Comparison of ENCODE assay signal across 22 cellular contexts in the genomic region with DNA sequence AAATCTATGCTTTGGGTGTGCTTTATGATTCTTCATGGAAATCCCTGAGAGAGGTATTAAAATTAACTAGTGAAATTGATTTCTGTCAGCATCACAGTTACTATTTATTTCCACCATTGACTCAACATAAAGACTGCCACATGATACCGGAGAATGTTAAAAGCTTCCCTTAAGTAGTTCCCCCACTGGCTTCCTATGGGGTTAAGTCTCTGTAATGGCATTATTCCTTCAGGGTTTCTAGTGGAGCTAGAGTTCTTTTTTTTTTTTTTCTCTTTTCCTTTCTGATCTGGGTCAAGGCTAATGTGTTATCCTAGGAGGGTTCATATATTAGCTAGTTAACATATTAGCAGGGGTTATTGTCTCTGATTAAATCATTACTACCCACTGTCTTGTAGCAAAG.
DNase-seq lines count a peak whose midpoint lies in the region; ATAC-seq and TF ChIP-seq lines count a peak whose summit lies in the region.
"Had no signal": no experiment of that assay in that cellular context is flagged by ENCODE, and none has a peak within 500 bp of the region (broad histone marks: within the 10 kb centered on the region; RNA-seq: fewer than 3 reads in every experiment).

No MANE protein-coding gene starts in this region.

- H3K27ac ChIP-seq in neural cell (ENCODE audit: low read length), result peak overlapping the region; percentile 5
- H3K27ac ChIP-seq: BLaER1, C4-2B had no signal

- no peak overlapping the region for H3K4me3 Mint-ChIP-seq in activated CD8-positive, alpha-beta memory T cell treated with anti-CD3 and anti-CD28 coated beads, Interleukin-2, amount 10 ng/mL, durations not matched to agents 7 days and 5 days
- H3K4me3 Mint-ChIP-seq: B cell; CD4-positive, CD25-positive, alpha-beta regulatory T cell; CD8-positive, alpha-beta T cell; GM23338; H9; HFFc6 had no signal

- H3F3A ChIP-seq in neural cell (ENCODE audit: insufficient read depth, low read length, poor library complexity, severe bottlenecking), result no peaks in the 10 kb centered on the region

- no peak overlapping the region for H3K9ac ChIP-seq in neural cell (ENCODE audit: low read length)
- H3K9ac ChIP-seq: BLaER1 had no signal

- TF ChIP-seq RAD21 in neural cell (conservative IDR thresholded peaks at IDR 0.05), result no peak

- no peak overlapping the region for H3K27ac Mint-ChIP-seq in activated CD8-positive, alpha-beta memory T cell treated with anti-CD3 and anti-CD28 coated beads, Interleukin-2, amount 10 ng/mL, durations not matched to agents 7 days and 5 days
- H3K27ac Mint-ChIP-seq: B cell; CD4-positive, CD25-positive, alpha-beta regulatory T cell; CD8-positive, alpha-beta T cell; GM23338; H9; HFFc6 had no signal

- POLR2A ChIA-PET in HEK293T (lab: Yijun Ruan, JAX), result no interaction called here

- no peak overlapping the region for H3K4me2 ChIP-seq in neural cell (ENCODE audit: low read length)
- H3K4me2 ChIP-seq: BLaER1, GM23338 had no signal

- peaks cover 5% of the 10 kb centered on the region for H3K9me3 Mint-ChIP-seq in activated CD8-positive, alpha-beta memory T cell treated with anti-CD3 and anti-CD28 coated beads, Interleukin-2, amount 10 ng/mL, durations not matched to agents 7 days and 5 days (ENCODE audit: low read depth)
- H3K9me3 Mint-ChIP-seq: GM23338, H9 had no signal

- H3K4me3 ChIP-seq in neural cell (ENCODE audit: low read length), result no peak overlapping the region
- H3K4me3 ChIP-seq: BLaER1, GM12878, GM23338 had no signal

- TF ChIP-seq CTCF in neural cell (IDR thresholded peaks at IDR 0.05; ENCODE audit: poor library complexity, severe bottlenecking), result no peak

- H3K9me2 ChIP-seq in neural cell (ENCODE audit: insufficient read depth, low read length), result no peaks in the 10 kb centered on the region

- H3K36me3 Mint-ChIP-seq in activated CD8-positive, alpha-beta memory T cell treated with anti-CD3 and anti-CD28 coated beads, Interleukin-2, amount 10 ng/mL, durations not matched to agents 7 days and 5 days, result no peaks in the 10 kb centered on the region
- H3K36me3 Mint-ChIP-seq: CD4-positive, CD25-positive, alpha-beta regulatory T cell; CD8-positive, alpha-beta T cell had no signal

- no peaks in the 10 kb centered on the region for H3K36me3 ChIP-seq in neural cell (ENCODE audit: insufficient read depth, low read length)
- H3K36me3 ChIP-seq: BLaER1 had no signal

- no peaks in the 10 kb centered on the region for H3K4me1 Mint-ChIP-seq in activated CD8-positive, alpha-beta memory T cell treated with anti-CD3 and anti-CD28 coated beads, Interleukin-2, amount 10 ng/mL, durations not matched to agents 7 days and 5 days
- H3K4me1 Mint-ChIP-seq: B cell; CD4-positive, CD25-positive, alpha-beta regulatory T cell; GM23338 had no signal

- no peaks in the 10 kb centered on the region for H3K9me3 ChIP-seq in neural cell (ENCODE audit: low read length)
- H3K9me3 ChIP-seq: BLaER1, Caco-2 had no signal

- no peaks in the 10 kb centered on the region for H3K27me3 Mint-ChIP-seq in activated CD8-positive, alpha-beta memory T cell treated with anti-CD3 and anti-CD28 coated beads, Interleukin-2, amount 10 ng/mL, durations not matched to agents 7 days and 5 days
- H3K27me3 Mint-ChIP-seq: B cell; CD4-positive, CD25-positive, alpha-beta regulatory T cell had no signal

- no peaks in the 10 kb centered on the region for H3K79me2 ChIP-seq in neural cell (replicated peaks; ENCODE audit: insufficient read depth, low read length)

- H4K20me1 ChIP-seq in neural cell (ENCODE audit: insufficient read depth), result no peaks in the 10 kb centered on the region
- H4K20me1 ChIP-seq: BLaER1 had no signal

- no peaks in the 10 kb centered on the region for H3K27me3 ChIP-seq in neural cell (ENCODE audit: insufficient read depth, low read depth, low read length)
- H3K27me3 ChIP-seq: BLaER1 had no signal

- peak; percentile 16 for TF ChIP-seq EP300 in neural cell (conservative IDR thresholded peaks at IDR 0.05; ENCODE audit: poor library complexity, severe bottlenecking)

- H2AFZ ChIP-seq in neural cell (ENCODE audit: low read depth, low read length), result no peak overlapping the region
- H2AFZ ChIP-seq: GM23338 had no signal

- no peak for DNase-seq in HEK293T (ENCODE audit: extremely low spot score)
- peak; percentile 18 for DNase-seq in NCI-H69 (lab: John Stamatoyannopoulos, UW)
- DNase-seq in superior temporal gyrus (ENCODE audit: extremely low spot score), result no peak
- no peak for DNase-seq in SHP77 (lab: John Stamatoyannopoulos, UW)
- no peak for DNase-seq in activated CD8-positive, alpha-beta memory T cell treated with anti-CD3 and anti-CD28 coated beads, Interleukin-2, amount 10 ng/mL, durations not matched to agents 7 days and 5 days
- DNase-seq: Caco-2; CD4-positive, CD25-positive, alpha-beta regulatory T cell; CD8-positive, alpha-beta T cell; DMS 273 treated with DMSO at 0.1 percent for 48 hours; DMS79; EL; GDM1; H9; HFFc6 had no signal

- CTCF ChIA-PET in HEK293T (lab: Yijun Ruan, JAX), result interaction anchor here (0.6 kb wide), 1 partner anchor 15 kb away, joined by 4 read pairs; no protein-coding TSS in a partner anchor
- CTCF ChIA-PET in activated CD8-positive, alpha-beta memory T cell treated with anti-CD3 and anti-CD28 coated beads, Interleukin-2, amount 10 ng/mL, durations not matched to agents 7 days and 5 days (lab: Charles Lee), result no interaction called here

- ATAC-seq in HG02763 (IDR thresholded peaks at IDR 0.05; ENCODE audit: unreplicated experiment), result no peak
- no peak for ATAC-seq in activated CD8-positive, alpha-beta memory T cell treated with anti-CD3 and anti-CD28 coated beads, Interleukin-2, amount 10 ng/mL, durations not matched to agents 7 days and 5 days
- ATAC-seq: CD8-positive, alpha-beta T cell; GM12878; GM23338; HCT116 had no signal

TF ChIP-seq in HEK293T, 16 proteins besides CTCF, POLR2A, EP300 and RAD21:
- no peak for TF ChIP-seq FOXK2 (IDR thresholded peaks at IDR 0.05)
- TF ChIP-seq ZNF384 (IDR thresholded peaks at IDR 0.05), result peak; percentile 76

TF ChIP-seq in neural cell, 6 proteins besides CTCF, POLR2A, EP300 and RAD21:
- TF ChIP-seq SMC3 (conservative IDR thresholded peaks at IDR 0.05; ENCODE audit: poor library complexity), result no peak
- peak; percentile 42 for TF ChIP-seq POLR2AphosphoS5 (IDR thresholded peaks at IDR 0.05)
TF ChIP-seq in neural cell: peak in this region for 1.
